In genomic region chr20:43563429-43563828, GRCh38 we compare ENCODE assay signal across 19 cellular contexts. TPM values are rescaled to one million over a fixed set of nuclear protein-coding genes. Genes with fewer than 3 reads are reported as not detected.
DNase-seq lines count a peak whose midpoint lies in the region; ATAC-seq and TF ChIP-seq lines count a peak whose summit lies in the region.
"Had no signal": no experiment of that assay in that cellular context is flagged by ENCODE, and none has a peak within 500 bp of the region (broad histone marks: within the 10 kb centered on the region; RNA-seq: fewer than 3 reads in every experiment).

No MANE protein-coding gene starts in this region.

- H3K9ac ChIP-seq in HCT116 (ENCODE audit: low read length) (no peak overlapping the region), trophoblast cell (ENCODE audit: low read length) (no peak overlapping the region), neural progenitor cell (no peak overlapping the region)

- in situ Hi-C loops in SK-MEL-5 (cut with HindIII; ENCODE audit: low pct_unique_long_range_greater_than_20kb, low sequenced_read_pairs) = no loop called here

- no peak overlapping the region for H2BK5ac ChIP-seq in trophoblast cell (ENCODE audit: low read depth, low read length, poor library complexity)

- H2BK120ac ChIP-seq in trophoblast cell (ENCODE audit: insufficient read depth, low read length, poor library complexity) = no peak overlapping the region

- no peak overlapping the region for H3K4me3 Mint-ChIP-seq in neural progenitor cell
- H3K4me3 Mint-ChIP-seq: activated CD4-positive, alpha-beta T cell treated with anti-CD3 and anti-CD28 coated beads for 36 hours; CD8-positive, alpha-beta T cell; stimulated activated memory B cell treated with anti-CD40 and anti-IgM and Interleukin-4, amounts not matched to agents 10 μg/mL and 1 μg/mL and 100 μg/mL, for 72 hours had no signal

- peaks cover 7 to 11% of the 10 kb centered on the region in 2 experiments; a peak in 3 of 4 replicates for H3K4me1 ChIP-seq in HCT116 (ENCODE audit: control insufficient read depth in 1 of 2, insufficient read depth in 2 of 2, low read length in 2 of 2)
- H3K4me1 ChIP-seq in trophoblast cell (ENCODE audit: control insufficient read depth in 1 of 2, insufficient read depth in 2 of 2, low read length in 2 of 2) = peaks cover 5 to 7% of the 10 kb centered on the region in 2 experiments
- H3K4me1 ChIP-seq in neural progenitor cell = no peaks in the 10 kb centered on the region
- H3K4me1 ChIP-seq: ascending aorta had no signal

- H4K8ac ChIP-seq in trophoblast cell (ENCODE audit: low read depth, low read length) = no peak overlapping the region

- no peak overlapping the region for H4K91ac ChIP-seq in trophoblast cell (ENCODE audit: low read depth, low read length)

- H3K4ac ChIP-seq in trophoblast cell (ENCODE audit: low read depth, low read length) = no peak overlapping the region

- no peak overlapping the region for H3K23ac ChIP-seq in trophoblast cell (ENCODE audit: low read length)

- intact Hi-C loops in HCT116 (cut with micrococcal nuclease) = no loop called here

- no peak overlapping the region for H3K4me3 ChIP-seq in BJ (ENCODE audit: low read depth, low read length)
- no peak overlapping the region for H3K4me3 ChIP-seq in HCT116 (replicated peaks in 1 of 2; ENCODE audit: low read depth in 1 of 2, low read length in 2 of 2)
- H3K4me3 ChIP-seq in fibroblast of villous mesenchyme (ENCODE audit: low read depth, low read length) = no peak overlapping the region
- H3K4me3 ChIP-seq in trophoblast cell (ENCODE audit: low read depth, low read length) = no peak overlapping the region
- H3K4me3 ChIP-seq in neural progenitor cell = no peak overlapping the region
- H3K4me3 ChIP-seq: ascending aorta, ovary had no signal

- CTCF ChIA-PET in BJ (lab: Yijun Ruan, JAX) = no interaction called here
- CTCF ChIA-PET in HCT116 (lab: Charles Lee) = no interaction called here

- RAD21 ChIA-PET in HCT116 (lab: Charles Lee; ENCODE audit: low non-redundant PET in 1 of 2, low total read pairs in 2 of 2, uncharacterized antibody in 2 of 2, unreplicated experiment in 2 of 2) = interaction anchor here in 1 of 2 experiments (0.7 kb wide), 1 partner anchor 22 kb away, joined by 4 read pairs; no protein-coding TSS in a partner anchor

- H3K27ac ChIP-seq in HCT116 (ENCODE audit: low read depth, low read length) = no peak overlapping the region
- H3K27ac ChIP-seq in trophoblast cell (ENCODE audit: low read depth, low read length) = no peak overlapping the region
- H3K27ac ChIP-seq in neural progenitor cell = no peak overlapping the region
- H3K27ac ChIP-seq: ascending aorta, ovary had no signal

- no peaks in the 10 kb centered on the region for H3K9me3 Mint-ChIP-seq in neural progenitor cell
- H3K9me3 Mint-ChIP-seq: CD8-positive, alpha-beta T cell; stimulated activated memory B cell treated with anti-CD40 and anti-IgM and Interleukin-4, amounts not matched to agents 10 μg/mL and 1 μg/mL and 100 μg/mL, for 72 hours had no signal

- H3K79me1 ChIP-seq in trophoblast cell (ENCODE audit: low read length) = no peaks in the 10 kb centered on the region

- BruUV-seq in HCT116 (replicated peaks; lab: Mats Ljungman, UMichigan) = no TSS peak

- POLR2A ChIA-PET in BJ (lab: Charles Lee) (no interaction called here), HCT116 (lab: Charles Lee) (no interaction called here)

- no peak overlapping the region for H3K27ac Mint-ChIP-seq in neural progenitor cell
- H3K27ac Mint-ChIP-seq: activated CD4-positive, alpha-beta T cell treated with anti-CD3 and anti-CD28 coated beads for 36 hours; CD8-positive, alpha-beta T cell; stimulated activated memory B cell treated with anti-CD40 and anti-IgM and Interleukin-4, amounts not matched to agents 10 μg/mL and 1 μg/mL and 100 μg/mL, for 72 hours had no signal

- no peaks in the 10 kb centered on the region for H3K9me3 ChIP-seq in HCT116 (ENCODE audit: control insufficient read depth in 1 of 2, insufficient read depth in 1 of 2, low read depth in 1 of 2, low read length in 2 of 2)
- H3K9me3 ChIP-seq in trophoblast cell (ENCODE audit: insufficient read depth, low read depth, low read length) = no peaks in the 10 kb centered on the region
- no peaks in the 10 kb centered on the region for H3K9me3 ChIP-seq in neural progenitor cell (ENCODE audit: low read depth)
- H3K9me3 ChIP-seq: ascending aorta, ovary had no signal

- H3K27me3 ChIP-seq in BJ (ENCODE audit: control insufficient read depth, insufficient read depth, low read length) (no peaks in the 10 kb centered on the region), HCT116 (ENCODE audit: insufficient read depth, low read length) (no peaks in the 10 kb centered on the region), trophoblast cell (ENCODE audit: insufficient read depth, low read length) (no peaks in the 10 kb centered on the region), neural progenitor cell (no peaks in the 10 kb centered on the region)
- H3K27me3 ChIP-seq: ascending aorta, ovary had no signal

- H3K36me3 Mint-ChIP-seq in neural progenitor cell = no peaks in the 10 kb centered on the region
- H3K36me3 Mint-ChIP-seq: CD8-positive, alpha-beta T cell; stimulated activated memory B cell treated with anti-CD40 and anti-IgM and Interleukin-4, amounts not matched to agents 10 μg/mL and 1 μg/mL and 100 μg/mL, for 72 hours had no signal

- no peaks in the 10 kb centered on the region for H3K36me3 ChIP-seq in BJ (ENCODE audit: control insufficient read depth, insufficient read depth, low read length)
- no peaks in the 10 kb centered on the region for H3K36me3 ChIP-seq in HCT116 (ENCODE audit: control insufficient read depth in 1 of 2, insufficient read depth in 2 of 2, low read length in 2 of 2)
- no peaks in the 10 kb centered on the region for H3K36me3 ChIP-seq in trophoblast cell (ENCODE audit: control insufficient read depth in 1 of 2, insufficient read depth in 2 of 2, low read length in 2 of 2)
- no peaks in the 10 kb centered on the region for H3K36me3 ChIP-seq in neural progenitor cell
- H3K36me3 ChIP-seq: ascending aorta, ovary had no signal

- H3K79me2 ChIP-seq in HCT116 (ENCODE audit: insufficient read depth, low read length) (no peaks in the 10 kb centered on the region), trophoblast cell (ENCODE audit: control insufficient read depth, insufficient read depth, low read length, poor library complexity) (no peaks in the 10 kb centered on the region), neural progenitor cell (ENCODE audit: low read depth) (no peaks in the 10 kb centered on the region)

- no peaks in the 10 kb centered on the region for H3K9me2 ChIP-seq in HCT116 (ENCODE audit: insufficient read depth)

- DNase-seq in BJ (ENCODE audit: low read depth) (no peak), HCT116 (ENCODE audit: low read depth, low spot score) (no peak), SK-MEL-5 (ENCODE audit: low read depth, low spot score) (peak; percentile 51), fibroblast of villous mesenchyme (ENCODE audit: low read depth) (peak; percentile 47), trophoblast cell (no peak), NCI-H226 (no peak), neural progenitor cell (ENCODE audit: low spot score) (no peak)
- DNase-seq: activated CD4-positive, alpha-beta T cell treated with anti-CD3 and anti-CD28 coated beads for 36 hours; activated CD8-positive, alpha-beta memory T cell treated with anti-CD3 and anti-CD28 coated beads, Interleukin-2, amount 50 U/mL, for 4 hours; activated naive CD4-positive, alpha-beta T cell; CD8-positive, alpha-beta T cell; left colon; NCI-H1092 treated with DMSO at 0.1 percent for 48 hours; ovary; SHP77; small intestine had no signal

- H3K27me3 Mint-ChIP-seq in neural progenitor cell (ENCODE audit: insufficient read depth, low read depth) = peaks cover 4% of the 10 kb centered on the region
- H3K27me3 Mint-ChIP-seq: activated CD4-positive, alpha-beta T cell treated with anti-CD3 and anti-CD28 coated beads for 36 hours; stimulated activated memory B cell treated with anti-CD40 and anti-IgM and Interleukin-4, amounts not matched to agents 10 μg/mL and 1 μg/mL and 100 μg/mL, for 72 hours had no signal

- no peak overlapping the region for H3K14ac ChIP-seq in trophoblast cell (ENCODE audit: low read length)

- H3F3A ChIP-seq in neural progenitor cell (ENCODE audit: low read depth) = no peaks in the 10 kb centered on the region

- H3K4me2 ChIP-seq in HCT116 (ENCODE audit: low read length) (no peak overlapping the region), trophoblast cell (ENCODE audit: low read length) (no peak overlapping the region), neural progenitor cell (no peak overlapping the region)

- WGBS in trophoblast cell (ENCODE audit: extremely low coverage, insufficient coverage, insufficient read length) = no CpG with 5 or more reads among the region's 3 CpGs

- no peak overlapping the region for H3K18ac ChIP-seq in trophoblast cell (ENCODE audit: low read length)

- peaks cover 6% of the 10 kb centered on the region for H3K4me1 Mint-ChIP-seq in neural progenitor cell
- H3K4me1 Mint-ChIP-seq: activated CD4-positive, alpha-beta T cell treated with anti-CD3 and anti-CD28 coated beads for 36 hours; stimulated activated memory B cell treated with anti-CD40 and anti-IgM and Interleukin-4, amounts not matched to agents 10 μg/mL and 1 μg/mL and 100 μg/mL, for 72 hours had no signal

- H2BK12ac ChIP-seq in trophoblast cell (ENCODE audit: low read length) = no peak overlapping the region

- TF ChIP-seq POLR2A in HCT116 (IDR thresholded peaks at IDR 0.05; ENCODE audit: borderline replicate concordance, extremely low read depth, insufficient read depth, insufficient read length) = no peak

- ATAC-seq in HCT116 (0 out of 2 replicates have a peak, but pooled peaks have one; percentile 46), GM21825 (IDR thresholded peaks at IDR 0.05; ENCODE audit: unreplicated experiment) (no peak)
- ATAC-seq: activated CD4-positive, alpha-beta T cell treated with anti-CD3 and anti-CD28 coated beads for 36 hours; CD8-positive, alpha-beta T cell; left colon; stimulated activated memory B cell treated with anti-CD40 and anti-IgM and Interleukin-4, amounts not matched to agents 10 μg/mL and 1 μg/mL and 100 μg/mL, for 72 hours had no signal

- TF ChIP-seq RAD21 in HCT116 (IDR thresholded peaks at IDR 0.05; ENCODE audit: low read depth) = peak; percentile 49

- no peak overlapping the region for H4K12ac ChIP-seq in trophoblast cell (ENCODE audit: low read depth, low read length)

- H4K20me1 ChIP-seq in HCT116 (ENCODE audit: insufficient read depth) (no peaks in the 10 kb centered on the region), neural progenitor cell (ENCODE audit: low read depth) (no peaks in the 10 kb centered on the region)

- H2AK5ac ChIP-seq in trophoblast cell (ENCODE audit: low read length) = no peak overlapping the region

- TF ChIP-seq CTCF in BJ (IDR thresholded peaks at IDR 0.05; ENCODE audit: insufficient read depth, low read depth, low read length) (0 out of 2 replicates have a peak, but pooled peaks have one; percentile 2), HCT116 (IDR thresholded peaks at IDR 0.05 in 2 of 3, conservative IDR thresholded peaks at IDR 0.05 in 1 of 3; ENCODE audit: borderline replicate concordance in 1 of 3, insufficient read depth in 1 of 3, low read depth in 2 of 3, low read length in 2 of 3) (peak; percentile 14 to 19 (median 18); a peak in 2 of 6 replicates), fibroblast of villous mesenchyme (IDR thresholded peaks at IDR 0.05; ENCODE audit: insufficient read depth, low read depth, low read length) (peak; percentile 38), neural progenitor cell (IDR thresholded peaks at IDR 0.05) (no peak)

- H2AFZ ChIP-seq in HCT116 (ENCODE audit: low read depth, low read length, poor library complexity, severe bottlenecking) (no peak overlapping the region), trophoblast cell (ENCODE audit: insufficient read depth, low read length, poor library complexity) (no peak overlapping the region), neural progenitor cell (replicated peaks) (no peak overlapping the region)

RNA-seq across cellular contexts. Expression of gene SGK2, which starts 4.6 kb away (rescaled TPM):
- 0.16 and 0.47 TPM in 2 replicates for polyA plus RNA-seq in BJ (2011; rRNA removed)
- polyA minus RNA-seq in BJ (2011; rRNA and poly(A)+ RNA removed) = 0.57 TPM in 1 of 2 replicates, not detected in the other
- 2.3 TPM for total RNA-seq in HCT116 (2021; ENCODE audit: unreplicated experiment)
- 2.2 TPM in 2 replicates for polyA plus RNA-seq in HCT116 (2012)
- total RNA-seq in SK-MEL-5 (2014; rRNA removed; shearing (Covaris generic)) = 0.29 TPM in 1 of 2 replicates, not detected in the other
- polyA plus RNA-seq in SK-MEL-5 (2015; cell fraction: cytosol; rRNA removed) = 0.13 TPM in 1 of 2 replicates, not detected in the other
- 2.4 TPM in 1 of 2 replicates, not detected in the other for polyA plus RNA-seq in SK-MEL-5 (2015; cell fraction: nucleus; rRNA removed)
- under 0.01 and 0.64 TPM in 2 replicates for total RNA-seq in fibroblast of villous mesenchyme
- 0.56 and 0.61 TPM in 2 replicates for polyA plus RNA-seq in trophoblast cell (2013)
- 2.8 and 4.2 TPM in 2 replicates for total RNA-seq in neural progenitor cell (ENCODE audit: low replicate concordance)

RNA-seq across cellular contexts. Expression of gene IFT52, which starts 27.3 kb away (rescaled TPM):
- 47.4 and 47.6 TPM in 2 replicates for polyA plus RNA-seq in BJ (2011; rRNA removed)
- 31.1 and 32.9 TPM in 2 replicates for polyA minus RNA-seq in BJ (2011; rRNA and poly(A)+ RNA removed)
- 29.0 TPM for total RNA-seq in HCT116 (2021; ENCODE audit: unreplicated experiment)
- polyA plus RNA-seq in HCT116 (2012) = 22.1 and 22.5 TPM in 2 replicates
- total RNA-seq in SK-MEL-5 (2014; rRNA removed; shearing (Covaris generic)) = 22.1 and 26.8 TPM in 2 replicates
- polyA plus RNA-seq in SK-MEL-5 (2015; cell fraction: cytosol; rRNA removed) = 15.0 and 15.7 TPM in 2 replicates
- 14.4 and 19.1 TPM in 2 replicates for polyA plus RNA-seq in SK-MEL-5 (2015; cell fraction: nucleus; rRNA removed)
- 33.5 and 35.8 TPM in 2 replicates for total RNA-seq in fibroblast of villous mesenchyme
- 25.9 and 30.1 TPM in 2 replicates for polyA plus RNA-seq in trophoblast cell (2013)
- 69.8 and 87.9 TPM in 2 replicates for total RNA-seq in neural progenitor cell (ENCODE audit: low replicate concordance)

RNA-seq across cellular contexts. Expression of gene L3MBTL1, which starts 55.9 kb away (rescaled TPM):
- 3.0 and 4.5 TPM in 2 replicates for polyA plus RNA-seq in BJ (2011; rRNA removed)
- 5.7 and 6.6 TPM in 2 replicates for polyA minus RNA-seq in BJ (2011; rRNA and poly(A)+ RNA removed)
- total RNA-seq in HCT116 (2021; ENCODE audit: unreplicated experiment) = 21.6 TPM
- polyA plus RNA-seq in HCT116 (2012) = 5.6 and 7.1 TPM in 2 replicates
- 1.2 and 2.0 TPM in 2 replicates for total RNA-seq in SK-MEL-5 (2014; rRNA removed; shearing (Covaris generic))
- polyA plus RNA-seq in SK-MEL-5 (2015; cell fraction: cytosol; rRNA removed) = 1.2 and 1.5 TPM in 2 replicates
- polyA plus RNA-seq in SK-MEL-5 (2015; cell fraction: nucleus; rRNA removed) = 11.7 and 15.2 TPM in 2 replicates
- total RNA-seq in fibroblast of villous mesenchyme = 7.4 and 7.8 TPM in 2 replicates
- 3.3 and 3.7 TPM in 2 replicates for polyA plus RNA-seq in trophoblast cell (2013)
- total RNA-seq in neural progenitor cell (ENCODE audit: low replicate concordance) = 27.6 and 51.4 TPM in 2 replicates

Comparison
In these comparisons a context has a peak if more than half of its experiments do, and no peak if none do; other contexts are left out.
1. DNase-seq: peak in SK-MEL-5 (single experiment) and fibroblast of villous mesenchyme (single experiment); none in BJ (single experiment), HCT116 (single experiment), trophoblast cell (0 of 2), NCI-H226 (single experiment) and neural progenitor cell (single experiment).